ENCODE assay signal across 14 cellular contexts in genomic region chr5:123582570-123583293, GRCh38.
DNase-seq lines count a peak whose midpoint lies in the region; ATAC-seq, FAIRE-seq and TF ChIP-seq lines count a peak whose summit lies in the region.
"Had no signal": no experiment of that assay in that cellular context is flagged by ENCODE, and none has a peak within 500 bp of the region (broad histone marks: within the 10 kb centered on the region; RNA-seq: fewer than 3 reads in every experiment).

No MANE protein-coding gene starts in this region.

- FAIRE-seq in H54 (lab: Jason Lieb, UNC), result peak; percentile 11

- H3K4me3 ChIP-seq in NB4 (ENCODE audit: low read depth, low read length), result no peak overlapping the region
- no peak overlapping the region for H3K4me3 ChIP-seq in epithelial cell of esophagus (ENCODE audit: low read length)

- no peak for TF ChIP-seq POLR2A in H54 (IDR thresholded peaks at IDR 0.05; ENCODE audit: low read depth, low read length)
- no peak for TF ChIP-seq POLR2A in NB4 (IDR thresholded peaks at IDR 0.05; ENCODE audit: extremely low read depth, insufficient read length)

- no peak for ATAC-seq in GM18870 (IDR thresholded peaks at IDR 0.05; ENCODE audit: unreplicated experiment)
- ATAC-seq in HG03159 (IDR thresholded peaks at IDR 0.05; ENCODE audit: unreplicated experiment), result no peak
- no peak for ATAC-seq in stimulated activated naive CD8-positive, alpha-beta T cell treated with anti-CD3 and anti-CD28 coated beads, Interleukin-15, Interleukin-2, amounts not matched to agents 100 U/mL and 50 U/mL, for 24 hours

- no peak for DNase-seq in H54 (ENCODE audit: insufficient read length, low spot score)
- DNase-seq in NB4 (ENCODE audit: low read depth), result peak; percentile 36
- peak; percentile 43 for DNase-seq in epithelial cell of esophagus (ENCODE audit: low read depth)
- peak; percentile 4 for DNase-seq in midbrain (lab: John Stamatoyannopoulos, UW)
- no peak for DNase-seq in stimulated activated naive CD8-positive, alpha-beta T cell treated with anti-CD3 and anti-CD28 coated beads, Interleukin-15, Interleukin-2, amounts not matched to agents 100 U/mL and 50 U/mL, for 24 hours
- no peak for DNase-seq in NCI-H526 (lab: John Stamatoyannopoulos, UW)
- DNase-seq: activated CD4-positive, alpha-beta T cell treated with anti-CD3 and anti-CD28 coated beads for 1 hour; activated T-cell treated with anti-CD3 and anti-CD28 coated beads for 4 hours; BE2C; DMS79; NCI-H2107; SW 1271 had no signal

- TF ChIP-seq CTCF in NB4 (IDR thresholded peaks at IDR 0.05; ENCODE audit: low read depth, low read length) (no peak), epithelial cell of esophagus (IDR thresholded peaks at IDR 0.05; ENCODE audit: insufficient read depth, low read depth, low read length, missing control alignments) (no peak)

Comparison
In these comparisons a context has a peak if more than half of its experiments do, and no peak if none do; other contexts are left out.
1. DNase-seq: peak in NB4 (single experiment), epithelial cell of esophagus (single experiment) and midbrain (single experiment); none in H54 (single experiment), stimulated activated naive CD8-positive, alpha-beta T cell treated with anti-CD3 and anti-CD28 coated beads, Interleukin-15, Interleukin-2, amounts not matched to agents 100 U/mL and 50 U/mL, for 24 hours (single experiment) and NCI-H526 (0 of 2).